In the genomic region with DNA sequence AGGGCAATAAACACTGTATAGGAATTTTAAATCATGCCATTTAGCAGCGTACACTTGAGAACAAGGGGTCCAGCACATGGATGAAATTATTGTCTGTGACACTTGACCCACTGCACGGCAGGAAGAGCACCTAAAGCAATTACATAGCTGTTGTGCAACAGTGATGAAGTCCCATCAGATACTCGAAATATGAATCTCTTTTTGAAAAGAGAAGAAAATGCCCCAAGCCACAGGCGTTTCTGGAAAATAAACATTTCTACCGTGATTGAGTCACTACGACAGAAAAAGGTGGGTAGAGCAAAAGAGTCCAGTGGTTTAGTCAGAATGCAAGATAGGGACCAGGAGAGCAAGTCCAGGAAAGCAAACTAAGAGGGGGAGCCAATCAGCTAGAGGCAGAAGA, we compare ENCODE assay signal across 19 cellular contexts. TPM values are rescaled to one million over a fixed set of nuclear protein-coding genes. Genes with fewer than 3 reads are reported as not detected.
A peak's percentile ranks its signal among the peaks of the same experiment; 100 is the strongest.
DNase-seq lines count a peak whose midpoint lies in the region; ATAC-seq and TF ChIP-seq lines count a peak whose summit lies in the region.
"Had no signal": no experiment of that assay in that cellular context is flagged by ENCODE, and none has a peak within 500 bp of the region (broad histone marks: within the 10 kb centered on the region; RNA-seq: fewer than 3 reads in every experiment).

No MANE protein-coding gene starts in this region.

- no peak for TF ChIP-seq CTCF in AG04449 (IDR thresholded peaks at IDR 0.05; ENCODE audit: insufficient read depth, low read length, missing control alignments)
- no peak for TF ChIP-seq CTCF in dorsolateral prefrontal cortex (IDR thresholded peaks at IDR 0.05 in 54 of 56, conservative IDR thresholded peaks at IDR 0.05 in 2 of 56; ENCODE audit: low read depth in 1 of 56, partially characterized antibody in 56 of 56)
- TF ChIP-seq CTCF in mesothelial cell of epicardium (IDR thresholded peaks at IDR 0.05; ENCODE audit: unreplicated experiment), result no peak
- no peak for TF ChIP-seq CTCF in brain microvascular endothelial cell (IDR thresholded peaks at IDR 0.05; ENCODE audit: low read depth, low read length, missing control alignments)
- TF ChIP-seq CTCF in upper lobe of right lung (IDR thresholded peaks at IDR 0.05), result no peak

- no peak for ATAC-seq in upper lobe of right lung

- H3K4me3 ChIP-seq in AG04449 (ENCODE audit: low read depth, low read length), result peak overlapping the region; percentile 3; the same call in 1 of the 2 replicates
- H3K4me3 ChIP-seq in dorsolateral prefrontal cortex, result peak overlapping the region in 53 of 59 donors; percentile 9 to 71 (median 57)
- H3K4me3 ChIP-seq in brain microvascular endothelial cell (ENCODE audit: low read depth, low read length), result no peak overlapping the region
- no peak overlapping the region for H3K4me3 ChIP-seq in upper lobe of right lung
- H3K4me3 ChIP-seq: SK-N-MC had no signal

- H3K36me3 ChIP-seq in brain microvascular endothelial cell (replicated peaks), result no peaks in the 10 kb centered on the region
- H3K36me3 ChIP-seq in upper lobe of right lung, result no peaks in the 10 kb centered on the region

- intact Hi-C loops in dorsolateral prefrontal cortex (cut with DNase I), result no loop called here
- intact Hi-C loops in upper lobe of right lung (cut with DNase I), result no loop called here

- H3K9me3 ChIP-seq in upper lobe of right lung, result no peaks in the 10 kb centered on the region

- H3K27me3 ChIP-seq in dorsolateral prefrontal cortex (peaks cover 0 to 72% (median 16%) of the 10 kb centered on the region in 45 donors), brain microvascular endothelial cell (replicated peaks) (no peaks in the 10 kb centered on the region), upper lobe of right lung (peaks cover 42% of the 10 kb centered on the region)

- H3K27me3 Mint-ChIP-seq in mesothelial cell of epicardium (ENCODE audit: low read depth), result peaks cover 75% of the 10 kb centered on the region

- no peaks in the 10 kb centered on the region for H3K36me3 Mint-ChIP-seq in mesothelial cell of epicardium
- H3K36me3 Mint-ChIP-seq: IgD-negative memory B cell had no signal

- H3K27ac Mint-ChIP-seq in mesothelial cell of epicardium, result no peak overlapping the region
- H3K27ac Mint-ChIP-seq: IgD-negative memory B cell had no signal

- no peaks in the 10 kb centered on the region for H3K4me1 ChIP-seq in upper lobe of right lung

- CTCF ChIA-PET in AG04449 (lab: Yijun Ruan, JAX), result interaction anchor here (1.5 to 7.9 kb wide), 2 partner anchors 146 to 374 kb away, joined by 3 to 51 read pairs; no protein-coding TSS in a partner anchor

- in situ Hi-C loops in brain microvascular endothelial cell (cut with HindIII; ENCODE audit: low pct_ligation_motif_present, low sequenced_read_pairs), result no loop called here

- peaks cover 19% of the 10 kb centered on the region for H3K4me1 Mint-ChIP-seq in mesothelial cell of epicardium
- H3K4me1 Mint-ChIP-seq: IgD-negative memory B cell had no signal

- DNase-seq in AG04449 (ENCODE audit: low read depth, low spot score) (no peak), NCI-H69 (lab: John Stamatoyannopoulos, UW) (peak; percentile 70), dorsolateral prefrontal cortex (no peak), mesothelial cell of epicardium (ENCODE audit: low spot score in 2 of 2, unreplicated experiment in 2 of 2) (no peak), NCI-H1436 (lab: John Stamatoyannopoulos, UW) (no peak), brain microvascular endothelial cell (no peak), RPMI8226 (no peak), upper lobe of right lung (no peak)
- DNase-seq: DMS153, H7, NCI-H2029 treated with DMSO at 0.1 percent for 48 hours, NCI-H2171 treated with DMSO at 0.1 percent for 48 hours, NCI-H446 treated with DMSO at 0.1 percent for 48 hours, Right ventricle myocardium superior had no signal

- H3K27ac ChIP-seq in dorsolateral prefrontal cortex (peak overlapping the region in 23 of 59 donors; percentile 2 to 87 (median 71)), brain microvascular endothelial cell (no peak overlapping the region), upper lobe of right lung (no peak overlapping the region)
- H3K27ac ChIP-seq: SK-N-MC had no signal

- peak overlapping the region; percentile 79 for H3K4me3 Mint-ChIP-seq in mesothelial cell of epicardium
- H3K4me3 Mint-ChIP-seq: IgD-negative memory B cell had no signal

- POLR2A ChIA-PET in AG04449 (lab: Yijun Ruan, JAX), result no interaction called here

- H3K9me3 Mint-ChIP-seq in mesothelial cell of epicardium, result no peaks in the 10 kb centered on the region

RNA-seq across cellular contexts. Expression of a gene that starts 6.5 kb away (rescaled TPM):
- total RNA-seq in dorsolateral prefrontal cortex (10 to 100 TPM; 14.1 to 35.2 (median 22.3) TPM), mesothelial cell of epicardium (not detected in 3 replicates), upper lobe of right lung (not detected)
- total RNA-seq: G401, HT-29, LHCN-M2, Right ventricle myocardium superior had no signal

Comparison
In these comparisons a context has a peak if more than half of its experiments do, and no peak if none do; other contexts are left out.
1. H3K4me3 ChIP-seq: peak in AG04449 (single experiment) and dorsolateral prefrontal cortex (53 of 59); none in brain microvascular endothelial cell (single experiment) and upper lobe of right lung (single experiment).
2. RNA of a gene that starts 6.5 kb away (total RNA-seq): 14.1 to 35.2 TPM in dorsolateral prefrontal cortex; not detected in mesothelial cell of epicardium and not detected in upper lobe of right lung (single experiment); every median in the first group is over 10 times any median in the second.